Comparison of ENCODE assay signal across 16 cellular contexts in genomic region chr7:85226401-85227085, GRCh38. TPM values are rescaled to one million over a fixed set of nuclear protein-coding genes. Genes with fewer than 3 reads are reported as not detected.
DNase-seq lines count a peak whose midpoint lies in the region; TF ChIP-seq lines count a peak whose summit lies in the region.
"Had no signal": no experiment of that assay in that cellular context is flagged by ENCODE, and none has a peak within 500 bp of the region (broad histone marks: within the 10 kb centered on the region; RNA-seq: fewer than 3 reads in every experiment).

No MANE protein-coding gene starts in this region.

- DNase-seq in EL (peak; percentile 10), LoVo (ENCODE audit: low spot score) (peak; percentile 33), astrocyte of the hippocampus (ENCODE audit: low read depth, low spot score) (peak; percentile 37), non-pigmented ciliary epithelial cell (ENCODE audit: low read depth) (peak; percentile 17), T-helper 9 cell (no peak), stomach (no peak)
- no peak for DNase-seq in stimulated activated CD4-positive, alpha-beta T cell treated with anti-CD3 and anti-CD28 coated beads, Interleukin-4, amount 100 ng/mL, for 24 hours
- DNase-seq: CD8-positive, alpha-beta T cell; DMS153; GF-D8; NCI-H1417; NCI-H187; SIG-M5 had no signal

- H3K4me1 ChIP-seq in stomach: no peaks in the 10 kb centered on the region

- intact Hi-C loops in stomach (cut with DNase I; ENCODE audit: low total_unique reads): no loop called here

- no peaks in the 10 kb centered on the region for H3K27me3 ChIP-seq in stomach
- H3K27me3 ChIP-seq: BLaER1 treated with 17β-estradiol and CSF1 and Interleukin-3, amounts not matched to agents 10 nM and 100 nM had no signal

- TF ChIP-seq CTCF in stomach (IDR thresholded peaks at IDR 0.05): no peak

- no peaks in the 10 kb centered on the region for H3K36me3 ChIP-seq in stomach
- H3K36me3 ChIP-seq: BLaER1 treated with 17β-estradiol and CSF1 and Interleukin-3, amounts not matched to agents 10 nM and 100 nM had no signal

- no peak overlapping the region for H3K4me3 ChIP-seq in stomach
- H3K4me3 ChIP-seq: BLaER1 treated with 17β-estradiol and CSF1 and Interleukin-3, amounts not matched to agents 10 nM and 100 nM had no signal

- no peak for TF ChIP-seq EP300 in stomach (IDR thresholded peaks at IDR 0.05)

- no peak for TF ChIP-seq POLR2A in stomach (IDR thresholded peaks at IDR 0.05)

- no peak overlapping the region for H3K27ac ChIP-seq in stomach
- H3K27ac ChIP-seq: BLaER1 treated with 17β-estradiol and CSF1 and Interleukin-3, amounts not matched to agents 10 nM and 100 nM had no signal

- 65 to 85% (median 71%) methylated on average over 3 of the region's 3 CpGs for WGBS in stomach, 5 donors

- H3K9me3 ChIP-seq in stomach: no peaks in the 10 kb centered on the region

RNA-seq across cellular contexts. Expression of gene SEMA3D, which starts 39.7 kb away (rescaled TPM):
- 10 to 100 TPM in 1 of 5 donors, 1 to 10 TPM in 3, not detected in 1; 2.6 to 20.9 (median 2.9) TPM for total RNA-seq in stomach
- polyA plus RNA-seq in stomach: 1 to 10 TPM in 1 of 3 donors, under 1 TPM in 2; 0.44 to 2.4 (median 0.93) TPM
- total RNA-seq: CD8-positive, alpha-beta T cell; MCF 10A had no signal
- polyA plus RNA-seq: IgD-negative memory B cell had no signal

Comparison
In these comparisons a context has a peak if more than half of its experiments do, and no peak if none do; other contexts are left out.
1. DNase-seq: peak in EL (single experiment), LoVo (single experiment), astrocyte of the hippocampus (single experiment) and non-pigmented ciliary epithelial cell (single experiment); none in T-helper 9 cell (single experiment), stomach (single experiment) and stimulated activated CD4-positive, alpha-beta T cell treated with anti-CD3 and anti-CD28 coated beads, Interleukin-4, amount 100 ng/mL, for 24 hours (single experiment).